In the genomic region with DNA sequence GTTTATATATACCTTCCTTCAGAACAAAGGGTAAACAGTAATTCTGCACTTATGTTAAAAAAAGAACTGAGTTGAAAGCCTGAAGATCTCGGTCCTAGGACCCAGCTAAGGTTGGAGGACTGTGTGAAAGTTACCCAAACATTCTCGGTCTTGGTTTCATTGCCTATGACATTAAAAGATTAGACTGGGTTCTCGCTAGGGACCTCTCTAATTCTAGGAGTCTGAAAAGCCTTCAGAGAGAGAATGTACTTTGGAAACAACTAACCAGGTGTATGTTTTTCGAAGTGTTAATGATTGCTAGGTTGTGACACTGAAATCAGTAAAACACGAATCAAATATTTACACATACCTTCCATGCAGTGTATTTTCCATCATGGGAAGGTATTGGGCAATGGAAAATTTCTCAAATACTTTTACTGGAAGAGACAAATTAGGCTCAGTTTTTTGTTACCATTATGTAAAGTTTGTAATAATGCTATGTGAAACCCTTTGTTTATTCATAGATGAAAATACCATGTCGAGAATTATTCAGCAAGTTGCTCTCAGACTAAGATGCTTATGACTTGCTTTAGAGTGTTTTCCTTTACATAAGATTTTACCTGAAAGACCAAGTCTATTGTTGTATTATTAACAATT, we compare ENCODE assay signal across 10 cellular contexts.
DNase-seq lines count a peak whose midpoint lies in the region; ATAC-seq, FAIRE-seq and TF ChIP-seq lines count a peak whose summit lies in the region.
"Had no signal": no experiment of that assay in that cellular context is flagged by ENCODE, and none has a peak within 500 bp of the region (broad histone marks: within the 10 kb centered on the region; RNA-seq: fewer than 3 reads in every experiment).

No MANE protein-coding gene starts in this region.

- DNase-seq in GM19239 (ENCODE audit: insufficient read length, low spot score), result peak; percentile 14
- DNase-seq in body of pancreas, result peak in 1 of 4 donors; percentile 32
- DNase-seq in stomach, result no peak
- no peak for DNase-seq in activated T-helper 2 cell treated with anti-CD3 and anti-CD28 coated beads, Interferon-gamma antibody, Interleukin-2, Interleukin-4, amounts not matched to agents 10 μg/mL and 5 μg/mL and 100 μg/mL, durations not matched to agents 14 hours and 24 hours and 36 hours (ENCODE audit: low spot score)
- DNase-seq in NCI-H187 (lab: John Stamatoyannopoulos, UW), result no peak
- DNase-seq in NCI-H1930 (lab: John Stamatoyannopoulos, UW), result no peak
- no peak for DNase-seq in glomerular visceral epithelial cell (ENCODE audit: extremely low spot score)
- DNase-seq: T-helper 9 cell had no signal

- 16 to 17% methylated on average over 6 of the region's 6 CpGs for WGBS in body of pancreas, 2 donors
- WGBS in stomach, 5 donors, result 28 to 40% (median 34%) methylated on average over 6 of the region's 6 CpGs

- intact Hi-C loops in body of pancreas (cut with DNase I), result no loop called here
- intact Hi-C loops in stomach (cut with DNase I; ENCODE audit: low total_unique reads), result no loop called here
- intact Hi-C loops in activated T-helper 2 cell treated with anti-CD3 and anti-CD28 coated beads, Interferon-gamma antibody, Interleukin-2, Interleukin-4, amounts not matched to agents 10 μg/mL and 5 μg/mL and 100 μg/mL, durations not matched to agents 14 hours and 24 hours and 36 hours (cut with micrococcal nuclease), result no loop called here

- peak; percentile 68 for ATAC-seq in HG02885 (IDR thresholded peaks at IDR 0.05; ENCODE audit: poor library complexity, unreplicated experiment)
- ATAC-seq in body of pancreas, result peak; percentile 99
- ATAC-seq: K562 had no signal

- no peaks in the 10 kb centered on the region for H3K27me3 ChIP-seq in body of pancreas
- no peaks in the 10 kb centered on the region for H3K27me3 ChIP-seq in stomach

- H3K9me3 Mint-ChIP-seq in activated T-helper 2 cell treated with anti-CD3 and anti-CD28 coated beads, Interferon-gamma antibody, Interleukin-2, Interleukin-4, amounts not matched to agents 10 μg/mL and 5 μg/mL and 100 μg/mL, durations not matched to agents 14 hours and 24 hours and 36 hours, result no peaks in the 10 kb centered on the region

- peak in 2 of 3 donors; percentile 73 to 86 for TF ChIP-seq POLR2A in body of pancreas (IDR thresholded peaks at IDR 0.05)
- TF ChIP-seq POLR2A in stomach (IDR thresholded peaks at IDR 0.05), result peak in 1 of 4 donors; percentile 36

- no peaks in the 10 kb centered on the region for H3K36me3 ChIP-seq in body of pancreas (replicated peaks in 1 of 2; ENCODE audit: insufficient read depth in 1 of 2, low read depth in 2 of 2)
- H3K36me3 ChIP-seq in stomach, result no peaks in the 10 kb centered on the region

- H3K36me3 Mint-ChIP-seq in activated T-helper 2 cell treated with anti-CD3 and anti-CD28 coated beads, Interferon-gamma antibody, Interleukin-2, Interleukin-4, amounts not matched to agents 10 μg/mL and 5 μg/mL and 100 μg/mL, durations not matched to agents 14 hours and 24 hours and 36 hours (ENCODE audit: low read depth), result no peaks in the 10 kb centered on the region

- peak; percentile 55 for FAIRE-seq in GM19239 (lab: Jason Lieb, UNC)
- FAIRE-seq: K562 had no signal

- H3K27ac ChIP-seq in body of pancreas (peak overlapping the region; percentile 76 to 98 (median 91)), stomach (peak overlapping the region; percentile 81 to 89 (median 85))

- H3K9me3 ChIP-seq in body of pancreas (no peaks in the 10 kb centered on the region), stomach (no peaks in the 10 kb centered on the region)

- no peak for TF ChIP-seq EP300 in stomach (IDR thresholded peaks at IDR 0.05)

- no peak overlapping the region for H3K4me3 Mint-ChIP-seq in activated T-helper 2 cell treated with anti-CD3 and anti-CD28 coated beads, Interferon-gamma antibody, Interleukin-2, Interleukin-4, amounts not matched to agents 10 μg/mL and 5 μg/mL and 100 μg/mL, durations not matched to agents 14 hours and 24 hours and 36 hours (ENCODE audit: low read depth)

- no peaks in the 10 kb centered on the region for H3K27me3 Mint-ChIP-seq in activated T-helper 2 cell treated with anti-CD3 and anti-CD28 coated beads, Interferon-gamma antibody, Interleukin-2, Interleukin-4, amounts not matched to agents 10 μg/mL and 5 μg/mL and 100 μg/mL, durations not matched to agents 14 hours and 24 hours and 36 hours (ENCODE audit: low read depth)

- H3K4me3 ChIP-seq in body of pancreas (no peak overlapping the region), stomach (peak overlapping the region in 1 of 4 donors; percentile 4)
- H3K4me3 ChIP-seq: K562 had no signal

- no peak for TF ChIP-seq CTCF in body of pancreas (IDR thresholded peaks at IDR 0.05)
- TF ChIP-seq CTCF in stomach (IDR thresholded peaks at IDR 0.05), result no peak

- H3K4me1 Mint-ChIP-seq in activated T-helper 2 cell treated with anti-CD3 and anti-CD28 coated beads, Interferon-gamma antibody, Interleukin-2, Interleukin-4, amounts not matched to agents 10 μg/mL and 5 μg/mL and 100 μg/mL, durations not matched to agents 14 hours and 24 hours and 36 hours (ENCODE audit: low read depth), result no peaks in the 10 kb centered on the region

- H3K27ac Mint-ChIP-seq in activated T-helper 2 cell treated with anti-CD3 and anti-CD28 coated beads, Interferon-gamma antibody, Interleukin-2, Interleukin-4, amounts not matched to agents 10 μg/mL and 5 μg/mL and 100 μg/mL, durations not matched to agents 14 hours and 24 hours and 36 hours, result no peak overlapping the region

- H3K4me1 ChIP-seq in body of pancreas, result peaks cover 47% of the 10 kb centered on the region
- H3K4me1 ChIP-seq in stomach, result peaks cover 0 to 20% (median 2%) of the 10 kb centered on the region in 4 donors
